7 cellular contexts compared by ENCODE assay signal in the genomic region with DNA sequence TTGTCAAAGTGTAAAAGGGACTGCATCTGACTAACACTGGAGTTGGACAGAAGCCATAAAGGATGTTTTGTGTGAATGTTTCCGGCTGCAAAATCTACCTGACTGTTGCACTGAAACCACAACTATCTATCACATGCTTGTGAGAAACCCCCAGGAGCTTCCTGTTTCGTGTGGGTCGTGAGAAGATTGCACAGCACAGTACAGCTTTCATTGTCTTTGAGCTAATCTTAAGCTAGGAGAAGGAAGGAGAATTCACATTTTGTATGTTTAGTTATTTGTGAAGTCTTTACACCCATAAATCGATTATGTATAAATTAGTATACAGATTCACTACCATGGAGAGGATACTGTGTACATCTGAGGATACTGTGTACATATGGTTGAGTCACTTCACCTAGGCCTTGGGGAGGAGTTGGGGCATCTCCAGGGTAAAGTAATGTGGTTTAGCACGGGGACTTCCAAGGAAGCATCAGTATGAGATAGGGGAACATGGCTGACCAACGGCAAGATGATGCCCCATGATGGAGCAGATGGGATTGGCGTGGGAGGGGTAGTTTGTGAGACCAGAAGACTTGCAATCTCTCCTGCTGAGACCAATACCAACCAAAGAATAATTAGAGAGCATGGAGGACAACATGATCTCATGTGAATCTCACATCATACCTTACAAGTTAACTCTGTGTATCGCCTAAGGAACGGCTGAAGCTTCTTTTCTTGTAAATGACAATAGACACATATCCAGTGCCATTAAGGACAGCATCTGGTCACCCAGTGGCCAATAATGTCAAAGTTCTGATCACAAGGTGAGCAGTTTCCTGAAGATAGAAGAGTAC. TPM values are rescaled to one million over a fixed set of nuclear protein-coding genes. Genes with fewer than 3 reads are reported as not detected.
DNase-seq lines count a peak whose midpoint lies in the region; ATAC-seq and TF ChIP-seq lines count a peak whose summit lies in the region.

No MANE protein-coding gene starts in this region.

- no peaks in the 10 kb centered on the region for H3K36me3 ChIP-seq in spleen

- H3K4me3 ChIP-seq in spleen = peak overlapping the region in 1 of 8 donors; percentile 55

- H3K9me3 ChIP-seq in spleen = no peaks in the 10 kb centered on the region

- intact Hi-C loops in spleen (cut with DNase I; ENCODE audit: low total_unique reads) (loop anchor here (10.0 kb wide), 1 partner anchor 103 kb away; no protein-coding TSS in a partner anchor), cardiac septum (cut with DNase I) (no loop called here)

- H3K27me3 ChIP-seq in spleen (replicated peaks in 1 of 7) = peaks cover 0 to 5% (median 0%) of the 10 kb centered on the region in 7 donors

- no peak for TF ChIP-seq CTCF in spleen (IDR thresholded peaks at IDR 0.05 in 8 of 11, conservative IDR thresholded peaks at IDR 0.05 in 3 of 11)

- DNase-seq in SIG-M5 treated with dmso at 0.1 percent for 504 hours (lab: John Stamatoyannopoulos, UW; ENCODE audit: unreplicated experiment) (peak; percentile 90), astrocyte of the hippocampus (ENCODE audit: low read depth, low spot score) (peak; percentile 35), spleen (no peak), cardiac septum (ENCODE audit: low spot score) (no peak), T1000 (lab: John Stamatoyannopoulos, UW) (no peak)

- H3K4me1 ChIP-seq in spleen = peaks cover 32 to 100% (median 87%) of the 10 kb centered on the region in 6 donors

- no peak for TF ChIP-seq POLR2A in spleen (IDR thresholded peaks at IDR 0.05)

- H3K27ac ChIP-seq in spleen = peak overlapping the region; percentile 62 to 90 (median 88)

- 17 to 65% (median 26%) methylated on average over 7 to 9 of the region's 9 CpGs for WGBS in spleen, 5 donors

- ATAC-seq in GM19043 (IDR thresholded peaks at IDR 0.05; ENCODE audit: low read depth, unreplicated experiment) = peak; percentile 61
- peak; percentile 73 for ATAC-seq in HG03095 (IDR thresholded peaks at IDR 0.05; ENCODE audit: unreplicated experiment)

RNA-seq across cellular contexts. Expression of a gene that starts 43.1 kb away (rescaled TPM):
- total RNA-seq in spleen = 10 to 100 TPM in 3 of 7 donors, under 1 TPM in 2, not detected in 2; 0.09 to 56.0 (median 12.3) TPM
- 10 to 100 TPM in 1 of 3 donors, under 1 TPM in 1, not detected in 1; 0.16 to 10.5 TPM for polyA plus RNA-seq in spleen
- not detected for total RNA-seq in cardiac septum

Comparison
In these comparisons a context has a peak if more than half of its experiments do, and no peak if none do; other contexts are left out.
1. DNase-seq: peak in SIG-M5 treated with dmso at 0.1 percent for 504 hours (single experiment) and astrocyte of the hippocampus (single experiment); none in spleen (single experiment), cardiac septum (single experiment) and T1000 (single experiment).